In the genomic region with DNA sequence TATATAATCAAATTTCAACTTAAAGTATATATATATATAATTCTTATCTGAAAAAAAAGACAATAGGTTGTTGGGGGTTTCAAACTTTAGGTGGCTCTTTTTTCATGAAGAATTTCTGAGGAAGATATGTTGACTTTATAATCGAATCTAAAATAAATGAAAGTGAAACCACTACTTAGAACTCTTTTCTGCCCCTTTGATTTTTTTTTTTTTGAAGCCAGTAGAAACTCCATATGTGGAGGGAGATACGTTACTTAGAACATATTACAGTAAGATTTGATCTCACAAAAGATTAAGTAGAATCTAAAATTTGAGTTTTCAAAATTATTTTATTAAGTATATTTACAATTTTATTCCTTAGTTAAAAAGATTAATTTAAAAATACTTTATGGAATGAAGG, we compare ENCODE assay signal across 16 cellular contexts.
DNase-seq lines count a peak whose midpoint lies in the region; ATAC-seq, FAIRE-seq and TF ChIP-seq lines count a peak whose summit lies in the region.
"Had no signal": no experiment of that assay in that cellular context is flagged by ENCODE, and none has a peak within 500 bp of the region (broad histone marks: within the 10 kb centered on the region; RNA-seq: fewer than 3 reads in every experiment).

No MANE protein-coding gene starts in this region.

- H3K9me3 Mint-ChIP-seq in activated CD4-positive, alpha-beta T cell treated with anti-CD3 and anti-CD28 coated beads, Interleukin-2, amount 10 ng/mL, durations not matched to agents 7 days and 5 days = no peaks in the 10 kb centered on the region
- H3K9me3 Mint-ChIP-seq in naive B cell = peaks cover 0 to 2% (median 0%) of the 10 kb centered on the region in 7 donors
- H3K9me3 Mint-ChIP-seq: mesothelial cell of epicardium had no signal

- 44% methylated on average over 2 of the region's 2 CpGs for WGBS in GM12878 (ENCODE audit: insufficient coverage, insufficient replicate concordance, low lambda C conversion rate, missing lambda C conversion rate)

- H4K20me1 ChIP-seq in GM12878 (ENCODE audit: control insufficient read depth, insufficient read depth) = no peaks in the 10 kb centered on the region

- H3K36me3 Mint-ChIP-seq in activated CD4-positive, alpha-beta T cell treated with anti-CD3 and anti-CD28 coated beads, Interleukin-2, amount 10 ng/mL, durations not matched to agents 7 days and 5 days (ENCODE audit: low read depth) = peaks cover 4% of the 10 kb centered on the region
- H3K36me3 Mint-ChIP-seq in naive B cell = no peaks in the 10 kb centered on the region

- no peak overlapping the region for H2AFZ ChIP-seq in GM12878 (ENCODE audit: control insufficient read depth, low read depth, low read length)

- no peaks in the 10 kb centered on the region for H3K79me2 ChIP-seq in GM12878 (ENCODE audit: control insufficient read depth, insufficient read depth, low read length)

- no peaks in the 10 kb centered on the region for H3K27me3 Mint-ChIP-seq in activated CD4-positive, alpha-beta T cell treated with anti-CD3 and anti-CD28 coated beads, Interleukin-2, amount 10 ng/mL, durations not matched to agents 7 days and 5 days
- H3K27me3 Mint-ChIP-seq in naive B cell = no peaks in the 10 kb centered on the region

- H3K36me3 ChIP-seq in KOPT-K1 (ENCODE audit: insufficient read depth, low read length) (no peaks in the 10 kb centered on the region), GM12878 (ENCODE audit: control insufficient read depth in 2 of 2, insufficient read depth in 2 of 2, low read length in 1 of 2) (no peaks in the 10 kb centered on the region)
- H3K36me3 ChIP-seq: cardiac muscle cell, MG63, SJSA1, tibial nerve had no signal

- H3K27ac ChIP-seq in KOPT-K1 (ENCODE audit: low read depth, low read length, poor library complexity, severe bottlenecking) = peak overlapping the region; percentile 33
- no peak overlapping the region for H3K27ac ChIP-seq in GM12878 (ENCODE audit: control insufficient read depth, insufficient read depth)
- H3K27ac ChIP-seq: A549, cardiac muscle cell, SJSA1, tibial nerve had no signal

- H3K27ac Mint-ChIP-seq in activated CD4-positive, alpha-beta T cell treated with anti-CD3 and anti-CD28 coated beads, Interleukin-2, amount 10 ng/mL, durations not matched to agents 7 days and 5 days = no peak overlapping the region
- peak overlapping the region in 1 of 6 donors; percentile 30 for H3K27ac Mint-ChIP-seq in naive B cell
- H3K27ac Mint-ChIP-seq: mesothelial cell of epicardium had no signal

- no peak for TF ChIP-seq RAD21 in GM12878 (IDR thresholded peaks at IDR 0.05; ENCODE audit: insufficient read depth, low read depth, low read length)

- H3K27me3 ChIP-seq in GM12878 (replicated peaks in 1 of 2; ENCODE audit: control insufficient read depth in 2 of 2, insufficient read depth in 2 of 2, low read length in 1 of 2) = no peaks in the 10 kb centered on the region
- H3K27me3 ChIP-seq: cardiac muscle cell, MG63, SJSA1, tibial nerve had no signal

- in situ Hi-C loops in GM12878 (cut with MboI) = no loop called here

- SMC1A ChIA-PET in GM12878 (lab: Charles Lee; ENCODE audit: uncharacterized antibody, unreplicated experiment) = no interaction called here

- BruUV-seq in GM12878 (replicated peaks; lab: Mats Ljungman, UMichigan) = no TSS peak

- no peak overlapping the region for H3K4me2 ChIP-seq in GM12878 (ENCODE audit: control insufficient read depth, insufficient read depth)
- H3K4me2 ChIP-seq: A549 had no signal

- TF ChIP-seq EP300 in GM12878 (IDR thresholded peaks at IDR 0.05; ENCODE audit: borderline replicate concordance in 1 of 2, control insufficient read depth in 1 of 2, low read depth in 2 of 2, low read length in 2 of 2) = no peak

- H3K4me3 ChIP-seq in GM12878 = no peak overlapping the region
- H3K4me3 ChIP-seq: A549, cardiac muscle cell, MG63, SJSA1 had no signal

- intact Hi-C loops in GM12878 (cut with micrococcal nuclease; ENCODE audit: unreplicated experiment) = no loop called here

- H3K4me1 Mint-ChIP-seq in activated CD4-positive, alpha-beta T cell treated with anti-CD3 and anti-CD28 coated beads, Interleukin-2, amount 10 ng/mL, durations not matched to agents 7 days and 5 days = peaks cover 8% of the 10 kb centered on the region
- peaks cover 0 to 3% (median 0%) of the 10 kb centered on the region in 3 donors for H3K4me1 Mint-ChIP-seq in naive B cell
- H3K4me1 Mint-ChIP-seq: mesothelial cell of epicardium had no signal

- H3K9me3 ChIP-seq in KOPT-K1 (ENCODE audit: insufficient read depth, low read length, poor library complexity, severe bottlenecking) (no peaks in the 10 kb centered on the region), GM12878 (replicated peaks; ENCODE audit: control insufficient read depth, insufficient read depth, low read length) (no peaks in the 10 kb centered on the region)
- H3K9me3 ChIP-seq: A549, MG63, SJSA1, tibial nerve had no signal

- RAD21 ChIA-PET in GM12878 (lab: Charles Lee; ENCODE audit: unreplicated experiment) = no interaction called here

- ATAC-seq in GM12878 (no peak), naive B cell (ENCODE audit: low read depth in 2 of 2) (peak in 1 of 2 donors; percentile 48)
- ATAC-seq: A549 had no signal

- H3K9ac ChIP-seq in GM12878 (ENCODE audit: control insufficient read depth, insufficient read depth, low read length) = no peak overlapping the region

- no peak for TF ChIP-seq CTCF in GM12878 (IDR thresholded peaks at IDR 0.05 in 2 of 3, conservative IDR thresholded peaks at IDR 0.05 in 1 of 3; ENCODE audit: control insufficient read depth in 2 of 3, extremely low read depth in 1 of 3, insufficient read depth in 1 of 3, low read depth in 3 of 3, low read length in 3 of 3)

- POLR2A ChIA-PET in activated CD4-positive, alpha-beta T cell treated with anti-CD3 and anti-CD28 coated beads, Interleukin-2, amount 10 ng/mL, durations not matched to agents 7 days and 5 days (lab: Charles Lee) = no interaction called here
- POLR2A ChIA-PET in GM12878 (lab: Charles Lee) = no interaction called here

- H3K4me1 ChIP-seq in GM12878 (ENCODE audit: control insufficient read depth, insufficient read depth, low read length) = no peaks in the 10 kb centered on the region
- H3K4me1 ChIP-seq: SJSA1 had no signal

- TF ChIP-seq POLR2A in GM12878 (IDR thresholded peaks at IDR 0.05; ENCODE audit: low read depth, low read length) = no peak

- H3K4me3 Mint-ChIP-seq in activated CD4-positive, alpha-beta T cell treated with anti-CD3 and anti-CD28 coated beads, Interleukin-2, amount 10 ng/mL, durations not matched to agents 7 days and 5 days = peak overlapping the region; percentile 47
- peak overlapping the region in 7 of 8 donors; percentile 2 to 81 (median 30) for H3K4me3 Mint-ChIP-seq in naive B cell
- H3K4me3 Mint-ChIP-seq: mesothelial cell of epicardium had no signal

- CTCF ChIA-PET in activated CD4-positive, alpha-beta T cell treated with anti-CD3 and anti-CD28 coated beads, Interleukin-2, amount 10 ng/mL, durations not matched to agents 7 days and 5 days (lab: Charles Lee) = no interaction called here
- CTCF ChIA-PET in GM12878 (lab: Yijun Ruan, JAX) = no interaction called here

- DNase-seq in activated CD4-positive, alpha-beta T cell treated with anti-CD3 and anti-CD28 coated beads, Interleukin-2, amount 10 ng/mL, durations not matched to agents 7 days and 5 days = no peak
- no peak for DNase-seq in activated CD4-positive, alpha-beta T cell treated with anti-CD3 and anti-CD28 coated beads, Interleukin-2, amount 50 U/mL, for 1 hour
- DNase-seq in GM12878 (ENCODE audit: low read depth, low spot score) (no peak), naive B cell (no peak), SIG-M5 (lab: John Stamatoyannopoulos, UW) (no peak), NCI-H748 treated with DMSO at 0.1 percent for 48 hours (lab: John Stamatoyannopoulos, UW) (no peak), nucleus accumbens (lab: John Stamatoyannopoulos, UW) (no peak)
- DNase-seq: activated CD4-positive, CD25-positive, alpha-beta regulatory T cell; activated gamma-delta T cell; MG63 had no signal

- FAIRE-seq in GM12878 (lab: Jason Lieb, UNC) = no peak
- FAIRE-seq: A549 had no signal

TF ChIP-seq in GM12878, 131 proteins besides CTCF, POLR2A, EP300 and RAD21:
- TF ChIP-seq ZNF384 (IDR thresholded peaks at IDR 0.05; ENCODE audit: borderline replicate concordance, low read depth, low read length) (peak; percentile 59), KAT2A (conservative IDR thresholded peaks at IDR 0.05; ENCODE audit: control insufficient read depth, low read depth, low read length) (no peak), ASH2L (IDR thresholded peaks at IDR 0.05; ENCODE audit: borderline replicate concordance, low read depth) (no peak)
